Comparison of ENCODE assay signal across 8 cellular contexts in the genomic region with DNA sequence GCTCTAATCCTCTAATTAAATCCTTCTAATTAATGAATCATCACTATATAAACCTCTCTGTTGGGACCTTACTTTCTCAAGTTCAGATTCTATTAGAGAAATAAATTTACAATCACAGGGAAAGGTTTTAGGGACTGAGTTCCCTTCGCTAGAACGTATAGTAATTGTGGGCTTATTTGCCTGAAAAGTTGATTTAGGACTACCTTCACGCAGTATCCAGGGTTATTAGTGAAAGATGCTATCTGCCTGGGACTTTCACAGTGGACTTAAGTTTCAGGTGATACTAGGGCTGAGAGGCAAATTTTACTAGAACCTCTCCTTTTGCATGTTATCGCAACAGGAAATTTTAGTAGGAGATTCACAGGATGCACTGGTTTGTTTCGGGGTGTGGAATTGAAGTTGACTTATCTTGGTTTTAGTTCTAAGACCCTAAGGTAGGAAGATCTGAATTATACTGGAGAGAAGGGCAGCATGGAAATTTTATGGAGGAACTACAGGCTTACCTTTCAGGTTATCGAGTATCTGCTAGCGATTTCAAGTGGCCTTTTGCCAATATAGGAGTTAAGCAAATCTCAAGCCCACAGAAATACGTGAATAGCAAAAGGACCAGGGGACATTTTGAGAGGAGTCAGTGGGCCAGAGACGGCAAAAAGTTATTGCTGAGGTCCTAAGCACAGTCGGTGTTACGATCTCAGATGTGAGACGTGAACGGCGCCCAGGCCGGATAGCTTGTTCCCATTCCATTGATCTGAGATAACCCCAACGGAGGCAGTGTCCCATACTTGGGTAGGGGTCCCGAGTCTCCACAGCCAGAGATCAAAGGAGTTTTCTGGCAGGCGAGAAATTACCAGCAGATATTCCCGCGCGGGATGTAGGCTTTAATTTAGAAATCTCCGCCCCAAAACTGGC. TPM values are rescaled to one million over a fixed set of nuclear protein-coding genes. Genes with fewer than 3 reads are reported as not detected.
DNase-seq lines count a peak whose midpoint lies in the region; ATAC-seq, FAIRE-seq and TF ChIP-seq lines count a peak whose summit lies in the region.

No MANE protein-coding gene starts in this region.

- peaks cover 7 to 13% of the 10 kb centered on the region in 2 donors for H3K4me1 ChIP-seq in kidney (ENCODE audit: control insufficient read depth in 1 of 2, insufficient read depth in 1 of 2, low read depth in 1 of 2, low read length in 2 of 2)

- peak overlapping the region; percentile 95 for H3K4me3 ChIP-seq in MG63
- peak overlapping the region; percentile 86 to 91 for H3K4me3 ChIP-seq in kidney (ENCODE audit: low read length in 2 of 2)

- peak overlapping the region; percentile 95 to 97 for H3K27ac ChIP-seq in kidney (ENCODE audit: low read depth in 2 of 2, low read length in 2 of 2)

- in situ Hi-C loops in ACHN (cut with HindIII; ENCODE audit: low pct_ligation_motif_present, low pct_unique_long_range_greater_than_20kb, low sequenced_read_pairs), result no loop called here

- DNase-seq in ACHN, result peak; percentile 36
- DNase-seq in MG63, result peak; percentile 45
- peak; percentile 52 for DNase-seq in astrocyte of the hippocampus (ENCODE audit: low read depth, low spot score)
- no peak for DNase-seq in kidney
- DNase-seq in stimulated activated CD8-positive, alpha-beta memory T cell treated with anti-CD3 and anti-CD28 coated beads, Interleukin-4, amount 100 ng/mL, for 48 hours, result peak; percentile 45
- DNase-seq in GDM1 (lab: John Stamatoyannopoulos, UW), result no peak

- intact Hi-C loops in kidney (cut with DNase I), result loop anchor here (5.0 kb wide), 1 partner anchor 225 kb away; no protein-coding TSS in a partner anchor

- no peaks in the 10 kb centered on the region for H3K9me3 ChIP-seq in MG63
- H3K9me3 ChIP-seq in kidney (ENCODE audit: control insufficient read depth in 1 of 2, low read length in 2 of 2), result no peaks in the 10 kb centered on the region

- peak; percentile 13 for ATAC-seq in GM18867 (IDR thresholded peaks at IDR 0.05; ENCODE audit: unreplicated experiment)
- ATAC-seq in HG02588 (IDR thresholded peaks at IDR 0.05; ENCODE audit: unreplicated experiment), result no peak

- H3K9ac ChIP-seq in kidney (ENCODE audit: low read length in 2 of 2), result peak overlapping the region; percentile 92 to 93

- no peak for TF ChIP-seq CTCF in kidney (IDR thresholded peaks at IDR 0.05; ENCODE audit: borderline replicate concordance, extremely low read depth, insufficient read depth)

- FAIRE-seq in kidney (lab: Jason Lieb, UNC), result no peak

- H3K27me3 ChIP-seq in MG63, result no peaks in the 10 kb centered on the region

- peaks cover 20% of the 10 kb centered on the region for H3K36me3 ChIP-seq in MG63
- H3K36me3 ChIP-seq in kidney (ENCODE audit: control insufficient read depth in 1 of 2, insufficient read depth in 2 of 2, low read length in 2 of 2), result no peaks in the 10 kb centered on the region

RNA-seq across cellular contexts. Expression of gene GNAI3, which starts 0.7 kb away (rescaled TPM):
- total RNA-seq in MG63 (2014; rRNA removed; shearing (Covaris generic); ENCODE audit: low replicate concordance), result 17.0 and 20.1 TPM in 2 replicates
- total RNA-seq in kidney, result 8.0 TPM
- 4.2 TPM for polyA plus RNA-seq in kidney (ENCODE audit: insufficient read depth, low read depth, low replicate concordance)

RNA-seq across cellular contexts. Expression of gene GPR61, which starts 8.0 kb away (rescaled TPM):
- total RNA-seq in MG63 (2014; rRNA removed; shearing (Covaris generic); ENCODE audit: low replicate concordance), result not detected in 2 replicates
- not detected for total RNA-seq in kidney
- not detected for polyA plus RNA-seq in kidney (ENCODE audit: insufficient read depth, low read depth, low replicate concordance)

RNA-seq across cellular contexts. Expression of gene AMIGO1, which starts 38.1 kb away (rescaled TPM):
- 0.20 and 1.3 TPM in 2 replicates for total RNA-seq in MG63 (2014; rRNA removed; shearing (Covaris generic); ENCODE audit: low replicate concordance)
- 8.5 TPM for total RNA-seq in kidney
- polyA plus RNA-seq in kidney (ENCODE audit: insufficient read depth, low read depth, low replicate concordance), result 5.1 TPM

RNA-seq across cellular contexts. Expression of gene CYB561D1, which starts 53.8 kb away (rescaled TPM):
- total RNA-seq in MG63 (2014; rRNA removed; shearing (Covaris generic); ENCODE audit: low replicate concordance), result 2.2 and 6.7 TPM in 2 replicates
- total RNA-seq in kidney, result 18.0 TPM
- 5.2 TPM for polyA plus RNA-seq in kidney (ENCODE audit: insufficient read depth, low read depth, low replicate concordance)

Comparison
In these comparisons a context has a peak if more than half of its experiments do, and no peak if none do; other contexts are left out.
1. DNase-seq: peak in ACHN (single experiment), MG63 (single experiment), astrocyte of the hippocampus (single experiment) and stimulated activated CD8-positive, alpha-beta memory T cell treated with anti-CD3 and anti-CD28 coated beads, Interleukin-4, amount 100 ng/mL, for 48 hours (single experiment); none in kidney (single experiment) and GDM1 (single experiment).